15 cellular contexts compared by ENCODE assay signal in genomic region chr11:34233215-34233614, GRCh38.
A peak's percentile ranks its signal among the peaks of the same experiment; 100 is the strongest.
DNase-seq lines count a peak whose midpoint lies in the region; ATAC-seq, FAIRE-seq and TF ChIP-seq lines count a peak whose summit lies in the region.
"Had no signal": no experiment of that assay in that cellular context is flagged by ENCODE, and none has a peak within 500 bp of the region (broad histone marks: within the 10 kb centered on the region; RNA-seq: fewer than 3 reads in every experiment).

No MANE protein-coding gene starts in this region.

- in situ Hi-C loops in HepG2 (cut with HindIII; ENCODE audit: extremely low pct_ligation_motif_present, low pct_unique_long_range_greater_than_20kb): no loop called here

- H3K9ac ChIP-seq in HepG2 (ENCODE audit: insufficient read depth, low read depth, low read length) (no peak overlapping the region), OCI-LY3 (ENCODE audit: low read length) (peak overlapping the region; percentile 55), endothelial cell of umbilical vein (replicated peaks; ENCODE audit: extremely low read depth, insufficient read depth, low read length) (no peak overlapping the region)

- peaks cover 18% of the 10 kb centered on the region for H3K4me1 ChIP-seq in HepG2 (ENCODE audit: insufficient read depth, low read length)
- H3K4me1 ChIP-seq in right lobe of liver: no peaks in the 10 kb centered on the region
- H3K4me1 ChIP-seq in OCI-LY3 (ENCODE audit: low read length): peaks cover 71% of the 10 kb centered on the region
- H3K4me1 ChIP-seq in endothelial cell of umbilical vein (ENCODE audit: control insufficient read depth, extremely low read depth, insufficient read depth, low read length): peaks cover 6% of the 10 kb centered on the region

- dilution Hi-C loops in endothelial cell of umbilical vein (cut with MboI; ENCODE audit: extremely low pct_ligation_motif_present, low sequenced_read_pairs): no loop called here

- H3K27ac ChIP-seq in HepG2 (ENCODE audit: extremely low read length, insufficient read depth, low read length) (no peak overlapping the region), right lobe of liver (no peak overlapping the region), OCI-LY3 (ENCODE audit: low read length) (peak overlapping the region; percentile 93), endothelial cell of umbilical vein (ENCODE audit: insufficient read depth, low read depth, low read length) (no peak overlapping the region)
- H3K27ac ChIP-seq: C4-2B, HL-60 had no signal

- FAIRE-seq in HepG2 (lab: Jason Lieb, UNC): no peak
- peak; percentile 37 for FAIRE-seq in endothelial cell of umbilical vein (lab: Jason Lieb, UNC)
- FAIRE-seq: D721Med had no signal

- intact Hi-C loops in HepG2 (cut with micrococcal nuclease; ENCODE audit: unreplicated experiment) (no loop called here), right lobe of liver (cut with DNase I) (no loop called here), endothelial cell of umbilical vein (cut with micrococcal nuclease) (no loop called here), Right ventricle myocardium superior (cut with DNase I) (no loop called here)

- no peak for TF ChIP-seq RAD21 in HepG2 (CRISPR knock-in tag; IDR thresholded peaks at IDR 0.05)

- no peak for TF ChIP-seq POLR2A in HepG2 (IDR thresholded peaks at IDR 0.05; ENCODE audit: insufficient read depth in 1 of 2, low read depth in 2 of 2, low read length in 2 of 2)
- no peak for TF ChIP-seq POLR2A in right lobe of liver (IDR thresholded peaks at IDR 0.05)
- TF ChIP-seq POLR2A in endothelial cell of umbilical vein (IDR thresholded peaks at IDR 0.05; ENCODE audit: low read depth, low read length): no peak

- H3K9me3 ChIP-seq in HepG2 (ENCODE audit: low read length): no peaks in the 10 kb centered on the region
- H3K9me3 ChIP-seq in right lobe of liver: no peaks in the 10 kb centered on the region
- H3K9me3 ChIP-seq in OCI-LY3 (ENCODE audit: insufficient read depth, low read length): no peaks in the 10 kb centered on the region; the same call in 1 of the 2 replicates
- no peaks in the 10 kb centered on the region for H3K9me3 ChIP-seq in endothelial cell of umbilical vein (replicated peaks; ENCODE audit: control insufficient read depth, insufficient read depth, low read length)
- H3K9me3 ChIP-seq: Caco-2 had no signal

- no peaks in the 10 kb centered on the region for H3K9me1 ChIP-seq in endothelial cell of umbilical vein (replicated peaks; ENCODE audit: control insufficient read depth, extremely low read depth, insufficient read depth, low read length)

- H2AFZ ChIP-seq in HepG2 (ENCODE audit: low read length) (no peak overlapping the region), OCI-LY3 (ENCODE audit: low read depth, low read length) (no peak overlapping the region), endothelial cell of umbilical vein (ENCODE audit: low read depth, low read length) (no peak overlapping the region)
- H2AFZ ChIP-seq: GM23338 had no signal

- TF ChIP-seq EP300 in HepG2 (IDR thresholded peaks at IDR 0.05; ENCODE audit: low read depth in 2 of 2, low read length in 2 of 2): no peak
- TF ChIP-seq EP300 in HepG2 (CRISPR knock-in tag; IDR thresholded peaks at IDR 0.05; ENCODE audit: borderline replicate concordance): no peak

- H3K36me3 ChIP-seq in HepG2 (replicated peaks in 1 of 2; ENCODE audit: control insufficient read depth in 1 of 2, insufficient read depth in 2 of 2, low read length in 2 of 2): no peaks in the 10 kb centered on the region
- H3K36me3 ChIP-seq in right lobe of liver: no peaks in the 10 kb centered on the region
- peaks cover 11% of the 10 kb centered on the region for H3K36me3 ChIP-seq in OCI-LY3 (replicated peaks; ENCODE audit: low read depth, low read length)
- no peaks in the 10 kb centered on the region for H3K36me3 ChIP-seq in endothelial cell of umbilical vein (ENCODE audit: control insufficient read depth in 2 of 2, extremely low read depth in 1 of 2, insufficient read depth in 2 of 2, low read length in 2 of 2)

- DNase-seq in HepG2 (ENCODE audit: low spot score) (no peak), right lobe of liver (no peak), endothelial cell of umbilical vein (ENCODE audit: low read depth, low spot score) (no peak), Right ventricle myocardium superior (no peak), GM10248 (ENCODE audit: extremely low spot score) (no peak)
- DNase-seq: 8988T, HCEC 1CT, IMR-90 had no signal

- POLR2A ChIA-PET in HepG2 (lab: Yijun Ruan, JAX) (interaction anchor here (1.2 kb wide), 1 partner anchor 125 kb away, joined by 6 read pairs; the partner anchor contains the start of gene ABTB2), endothelial cell of umbilical vein (lab: Charles Lee) (no interaction called here), GM10248 (lab: Yijun Ruan, JAX) (no interaction called here)

- ATAC-seq in HepG2 (no peak), right lobe of liver (no peak), Right ventricle myocardium superior (ENCODE audit: poor library complexity) (no peak), GM21367 (IDR thresholded peaks at IDR 0.05; ENCODE audit: unreplicated experiment) (no peak)

- TF ChIP-seq CTCF in HepG2 (CRISPR knock-in tag; IDR thresholded peaks at IDR 0.05) (no peak), right lobe of liver (IDR thresholded peaks at IDR 0.05) (no peak), OCI-LY3 (IDR thresholded peaks at IDR 0.05; ENCODE audit: low read depth, low read length) (no peak), endothelial cell of umbilical vein (IDR thresholded peaks at IDR 0.05; ENCODE audit: extremely low read depth in 1 of 2, insufficient read depth in 1 of 2, low read depth in 1 of 2, low read length in 2 of 2) (no peak), GM10248 (IDR thresholded peaks at IDR 0.05; ENCODE audit: control extremely low read depth, extremely low read depth, low read depth, missing control alignments) (no peak)

- 88% methylated on average over 2 of the region's 2 CpGs for WGBS in HepG2 (ENCODE audit: low lambda C conversion rate)
- WGBS in right lobe of liver (ENCODE audit: insufficient coverage, low coverage, low lambda C conversion rate, missing lambda C conversion rate): no CpG with 5 or more reads among the region's 2 CpGs

- H3K79me2 ChIP-seq in HepG2 (ENCODE audit: insufficient read depth, low read length) (peaks cover 2% of the 10 kb centered on the region), OCI-LY3 (ENCODE audit: low read length) (peaks cover 16% of the 10 kb centered on the region; the same call in 1 of the 2 replicates), endothelial cell of umbilical vein (ENCODE audit: control insufficient read depth, insufficient read depth, low read length) (no peaks in the 10 kb centered on the region)

- H3K4me3 ChIP-seq in HepG2 (replicated peaks in 1 of 3; ENCODE audit: insufficient read depth in 1 of 3, low read depth in 2 of 3, low read length in 3 of 3): no peak overlapping the region
- H3K4me3 ChIP-seq in right lobe of liver: no peak overlapping the region
- peak overlapping the region; percentile 10; the same call in 1 of the 2 replicates for H3K4me3 ChIP-seq in OCI-LY3 (ENCODE audit: low read length)
- no peak overlapping the region for H3K4me3 ChIP-seq in endothelial cell of umbilical vein (replicated peaks in 1 of 3; ENCODE audit: insufficient read depth in 1 of 3, low read depth in 1 of 3, low read length in 3 of 3)

- no peak overlapping the region for H3K4me2 ChIP-seq in HepG2 (ENCODE audit: low read depth, low read length)
- peak overlapping the region; percentile 98 for H3K4me2 ChIP-seq in OCI-LY3 (ENCODE audit: low read length)
- H3K4me2 ChIP-seq in endothelial cell of umbilical vein (ENCODE audit: insufficient read depth, low read length): no peak overlapping the region

- BruUV-seq in HepG2 (replicated peaks; lab: Mats Ljungman, UMichigan) (no TSS peak), endothelial cell of umbilical vein (replicated peaks; lab: Mats Ljungman, UMichigan) (no TSS peak)

- H4K20me1 ChIP-seq in HepG2 (ENCODE audit: insufficient read depth, low read length): peaks cover 3% of the 10 kb centered on the region; the same call in 1 of the 2 replicates
- H4K20me1 ChIP-seq in OCI-LY3 (ENCODE audit: insufficient read depth, low read length): no peaks in the 10 kb centered on the region
- H4K20me1 ChIP-seq in endothelial cell of umbilical vein (replicated peaks; ENCODE audit: control insufficient read depth, extremely low read depth, insufficient read depth, low read length): no peaks in the 10 kb centered on the region

- CTCF ChIA-PET in HepG2 (lab: Yijun Ruan, JAX; ENCODE audit: low intra/inter-chr PET ratio, low total read pairs) (no interaction called here), endothelial cell of umbilical vein (lab: Charles Lee) (no interaction called here), GM10248 (lab: Yijun Ruan, JAX) (interaction anchor here (0.9 to 1.0 kb wide), 2 partner anchors 10 to 59 kb away, joined by 4 read pairs; no protein-coding TSS in a partner anchor)

- H3K27me3 ChIP-seq in HepG2 (ENCODE audit: control insufficient read depth in 1 of 2, insufficient read depth in 2 of 2, low read length in 2 of 2) (no peaks in the 10 kb centered on the region), right lobe of liver (no peaks in the 10 kb centered on the region), OCI-LY3 (ENCODE audit: low read depth, low read length) (0 out of 2 replicates have a peak, but pooled peaks cover 2% of the 10 kb centered on the region), endothelial cell of umbilical vein (ENCODE audit: control insufficient read depth in 2 of 2, insufficient read depth in 2 of 2, low read length in 2 of 2) (peaks cover 2 to 6% of the 10 kb centered on the region in 2 experiments)

TF ChIP-seq in HepG2, 621 proteins besides CTCF, POLR2A, EP300 and RAD21 (continues in another document):
- TF ChIP-seq ZBTB3 (CRISPR knock-in tag; IDR thresholded peaks at IDR 0.05; ENCODE audit: borderline replicate concordance, low read depth): peak; percentile 99

TF ChIP-seq in endothelial cell of umbilical vein, 7 proteins besides CTCF, POLR2A, EP300 and RAD21:
- TF ChIP-seq POLR2AphosphoS5 (IDR thresholded peaks at IDR 0.05; ENCODE audit: insufficient read depth, low read depth, low read length): no peak
- TF ChIP-seq MYC (IDR thresholded peaks at IDR 0.05; ENCODE audit: low read depth, low read length): no peak
- TF ChIP-seq JUN (IDR thresholded peaks at IDR 0.05; ENCODE audit: borderline replicate concordance, insufficient read depth, insufficient read length, low read depth): no peak
- TF ChIP-seq, protein P1, sequence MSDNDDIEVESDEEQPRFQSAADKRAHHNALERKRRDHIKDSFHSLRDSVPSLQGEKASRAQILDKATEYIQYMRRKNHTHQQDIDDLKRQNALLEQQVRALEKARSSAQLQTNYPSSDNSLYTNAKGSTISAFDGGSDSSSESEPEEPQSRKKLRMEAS (IDR thresholded peaks at IDR 0.05; ENCODE audit: insufficient read depth, insufficient read length): no peak
- TF ChIP-seq GATA2 (IDR thresholded peaks at IDR 0.05; ENCODE audit: insufficient read depth, insufficient read length, low read depth, low read length): no peak
- TF ChIP-seq FOS (IDR thresholded peaks at IDR 0.05; ENCODE audit: borderline replicate concordance, insufficient read depth, low read length): no peak
- TF ChIP-seq EZH2 (IDR thresholded peaks at IDR 0.05; ENCODE audit: borderline replicate concordance, low read depth, low read length, severe bottlenecking): no peak
TF ChIP-seq in endothelial cell of umbilical vein: peak in this region for 0.
